Comparison of ENCODE assay signal across 13 cellular contexts in genomic region chr2:190859347-190860297, GRCh38. TPM values are rescaled to one million over a fixed set of nuclear protein-coding genes. Genes with fewer than 3 reads are reported as not detected.
DNase-seq lines count a peak whose midpoint lies in the region; ATAC-seq and TF ChIP-seq lines count a peak whose summit lies in the region.
"Had no signal": no experiment of that assay in that cellular context is flagged by ENCODE, and none has a peak within 500 bp of the region (broad histone marks: within the 10 kb centered on the region; RNA-seq: fewer than 3 reads in every experiment).

No MANE protein-coding gene starts in this region.

- intact Hi-C loops in CD8-positive, alpha-beta T cell (cut with DNase I, micrococcal nuclease) = no loop called here

- H3K36me3 ChIP-seq in CD8-positive, alpha-beta T cell (ENCODE audit: insufficient read depth, low read length) = no peaks in the 10 kb centered on the region
- H3K36me3 ChIP-seq: vagina had no signal

- no peaks in the 10 kb centered on the region for H3K36me3 Mint-ChIP-seq in chondrocyte (ENCODE audit: low read depth)
- H3K36me3 Mint-ChIP-seq in CD8-positive, alpha-beta T cell = peaks cover 11% of the 10 kb centered on the region

- ATAC-seq in CD8-positive, alpha-beta T cell = no peak
- ATAC-seq in HG03378 (IDR thresholded peaks at IDR 0.05; ENCODE audit: unreplicated experiment) = no peak
- ATAC-seq: esophagus mucosa had no signal

- H3K9me3 ChIP-seq in CD8-positive, alpha-beta T cell (ENCODE audit: low read length) = no peaks in the 10 kb centered on the region
- H3K9me3 ChIP-seq: vagina had no signal

- no peak overlapping the region for H3K4me3 ChIP-seq in CD8-positive, alpha-beta T cell (ENCODE audit: low read depth, low read length)
- H3K4me3 ChIP-seq: vagina had no signal

- peaks cover 17% of the 10 kb centered on the region for H3K4me1 ChIP-seq in CD8-positive, alpha-beta T cell (ENCODE audit: insufficient read depth, low read length)

- no peaks in the 10 kb centered on the region for H3K27me3 ChIP-seq in CD8-positive, alpha-beta T cell (ENCODE audit: insufficient read depth, low read length)
- H3K27me3 ChIP-seq: vagina had no signal

- DNase-seq in AG08396 (ENCODE audit: low spot score) (peak; percentile 46), chondrocyte (ENCODE audit: low spot score) (no peak), myocyte (ENCODE audit: low read depth) (peak; percentile 86), OCI-M1 (lab: John Stamatoyannopoulos, UW) (no peak)
- DNase-seq in CD8-positive, alpha-beta T cell = no peak
- DNase-seq in activated effector memory CD4-positive, alpha-beta T cell treated with Interleukin-2 at 50 U/mL for 16 hours = no peak
- DNase-seq: amygdala; CD4-positive, alpha-beta memory T cell; KBM-7 had no signal

- no peaks in the 10 kb centered on the region for H3K27me3 Mint-ChIP-seq in chondrocyte (ENCODE audit: low read depth)
- no peaks in the 10 kb centered on the region for H3K27me3 Mint-ChIP-seq in CD8-positive, alpha-beta T cell (ENCODE audit: low read depth)
- H3K27me3 Mint-ChIP-seq: CD4-positive, alpha-beta memory T cell had no signal

- peaks cover 82% of the 10 kb centered on the region for H3K4me1 Mint-ChIP-seq in chondrocyte (ENCODE audit: low read depth)
- peaks cover 20% of the 10 kb centered on the region for H3K4me1 Mint-ChIP-seq in CD8-positive, alpha-beta T cell (ENCODE audit: low read depth)

- no peaks in the 10 kb centered on the region for H3K9me3 Mint-ChIP-seq in chondrocyte (ENCODE audit: low read depth)
- H3K9me3 Mint-ChIP-seq in CD8-positive, alpha-beta T cell = no peaks in the 10 kb centered on the region
- H3K9me3 Mint-ChIP-seq: CD4-positive, alpha-beta memory T cell had no signal

- peak overlapping the region; percentile 49 for H3K4me3 Mint-ChIP-seq in chondrocyte (ENCODE audit: unreplicated experiment)
- H3K4me3 Mint-ChIP-seq in CD8-positive, alpha-beta T cell = no peak overlapping the region
- H3K4me3 Mint-ChIP-seq: CD4-positive, alpha-beta memory T cell had no signal

- no peak for TF ChIP-seq EP300 in Ishikawa (IDR thresholded peaks at IDR 0.05; ENCODE audit: borderline replicate concordance)

- H3K27ac Mint-ChIP-seq in chondrocyte (ENCODE audit: unreplicated experiment) = peak overlapping the region; percentile 90
- no peak overlapping the region for H3K27ac Mint-ChIP-seq in CD8-positive, alpha-beta T cell
- H3K27ac Mint-ChIP-seq: CD4-positive, alpha-beta memory T cell had no signal

- CTCF ChIA-PET in CD8-positive, alpha-beta T cell (lab: Charles Lee) = interaction anchor here (2.8 kb wide), 1 partner anchor 9 kb away, joined by 15 read pairs; no protein-coding TSS in a partner anchor

- no peak for TF ChIP-seq CTCF in chondrocyte (IDR thresholded peaks at IDR 0.05)
- TF ChIP-seq CTCF in CD8-positive, alpha-beta T cell (IDR thresholded peaks at IDR 0.05) = no peak

- POLR2A ChIA-PET in CD8-positive, alpha-beta T cell (lab: Charles Lee) = interaction anchor here (1.2 to 1.6 kb wide), 2 partner anchors 21 to 209 kb away, joined by 3 to 5 read pairs; partner anchors contain the start of gene GLS

- TF ChIP-seq RAD21 in Ishikawa (IDR thresholded peaks at IDR 0.05; ENCODE audit: low read depth) = no peak

- no peak overlapping the region for H3K27ac ChIP-seq in CD8-positive, alpha-beta T cell (ENCODE audit: low read depth, low read length)
- H3K27ac ChIP-seq: vagina had no signal

TF ChIP-seq in Ishikawa, 13 proteins besides CTCF, POLR2A, EP300 and RAD21:
- peak; percentile 28; the same call in 1 of the 2 replicates for TF ChIP-seq ZBTB7A (IDR thresholded peaks at IDR 0.05; ENCODE audit: low read depth)
- TF ChIP-seq NFIC (IDR thresholded peaks at IDR 0.05) = peak; percentile 6; the same call in 1 of the 2 replicates
- TF ChIP-seq CREB1 (IDR thresholded peaks at IDR 0.05; ENCODE audit: low read depth) = no peak
- TF ChIP-seq USF1 (IDR thresholded peaks at IDR 0.05) = no peak
- peak; percentile 82 for TF ChIP-seq TEAD4 (IDR thresholded peaks at IDR 0.05)

RNA-seq across cellular contexts. Expression of gene GLS, which starts 21.0 kb away (rescaled TPM):
- total RNA-seq in chondrocyte (234 to 330 TPM (median 245 TPM) in 3 replicates), myocyte (229 and 252 TPM in 2 replicates)
- 210 TPM for polyA plus RNA-seq in myocyte (2012)
- 100 to 1,000 TPM; 254 to 265 TPM for total RNA-seq in CD8-positive, alpha-beta T cell

Comparison
In these comparisons a context has a peak if more than half of its experiments do, and no peak if none do; other contexts are left out.
1. DNase-seq: peak in AG08396 (single experiment) and myocyte (single experiment); none in chondrocyte (single experiment), CD8-positive, alpha-beta T cell (0 of 7), OCI-M1 (single experiment) and activated effector memory CD4-positive, alpha-beta T cell treated with Interleukin-2 at 50 U/mL for 16 hours (single experiment).